In the genomic region with DNA sequence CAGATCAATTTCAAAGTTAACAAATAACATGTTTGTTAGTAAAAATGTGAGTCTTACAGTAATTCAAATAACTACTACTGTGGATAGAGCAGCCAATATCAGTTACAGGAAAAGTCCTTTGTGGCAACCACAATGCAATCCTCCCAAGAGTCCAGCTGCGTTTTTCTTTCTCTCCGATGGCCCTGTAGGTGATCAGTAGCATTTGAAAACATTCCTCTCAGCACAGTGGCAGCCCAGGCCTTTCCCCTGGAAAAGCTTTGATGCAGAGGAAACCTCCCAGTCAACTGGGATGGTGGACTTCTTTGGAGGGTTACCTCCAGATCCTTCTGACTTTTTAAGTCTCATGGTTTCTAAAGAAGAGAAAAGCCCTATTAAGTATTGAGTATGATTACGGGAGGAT, we compare ENCODE assay signal across 20 cellular contexts. TPM values are rescaled to one million over a fixed set of nuclear protein-coding genes. Genes with fewer than 3 reads are reported as not detected.
"Had no signal": no experiment of that assay in that cellular context is flagged by ENCODE, and none has a peak within 500 bp of the region (broad histone marks: within the 10 kb centered on the region; RNA-seq: fewer than 3 reads in every experiment).

No MANE protein-coding gene starts in this region.

- H3K9me3 Mint-ChIP-seq: dendritic cell treated with granulocyte-macrophage colony-stimulating factor and Interleukin-4, amounts not matched to agents 40 ng/mL and 50 ng/mL, for 4 days; effector memory CD8-positive, alpha-beta T cell; natural killer cell treated with Interleukin-12 subunit alpha and Interleukin-12 subunit beta and Interleukin-15 and Interleukin-18, amount 100 ng/mL, for 72 hours; type B pancreatic cell had no signal

- H3K4me3 Mint-ChIP-seq: dendritic cell treated with granulocyte-macrophage colony-stimulating factor and Interleukin-4, amounts not matched to agents 40 ng/mL and 50 ng/mL, for 4 days; effector memory CD8-positive, alpha-beta T cell; natural killer cell treated with Interleukin-12 subunit alpha and Interleukin-12 subunit beta and Interleukin-15 and Interleukin-18, amount 100 ng/mL, for 72 hours; type B pancreatic cell had no signal

- FAIRE-seq: pancreas, small intestine had no signal

- DNase-seq: effector memory CD8-positive, alpha-beta T cell; esophagus squamous epithelium; foreskin keratinocyte; left colon; left ventricle myocardium superior; mesenchymal stem cell; midbrain; occipital lobe; pancreas; right cardiac atrium; small intestine; stimulated activated CD4-positive, alpha-beta T cell treated with anti-CD3 and anti-CD28 coated beads, Interleukin-12 subunit alpha, Interleukin-12 subunit beta, amount 100 ng/mL, for 4 hours; stimulated activated naive CD4-positive, alpha-beta T cell; uterus had no signal

- H3K4me1 ChIP-seq: esophagus squamous epithelium, foreskin keratinocyte, pancreas, uterus had no signal

- H3K4me2 ChIP-seq: hepatocyte had no signal

- H3K4me3 ChIP-seq: esophagus squamous epithelium, hepatocyte, lung, pancreas, uterus had no signal

- H3K36me3 ChIP-seq: esophagus squamous epithelium, pancreas, uterus had no signal

- H3K27ac ChIP-seq: esophagus squamous epithelium, foreskin keratinocyte, hepatocyte, pancreas, uterus had no signal

- H3K27me3 ChIP-seq: uterus had no signal

- H3K36me3 Mint-ChIP-seq: natural killer cell treated with Interleukin-12 subunit alpha and Interleukin-12 subunit beta and Interleukin-15 and Interleukin-18, amount 100 ng/mL, for 72 hours; type B pancreatic cell had no signal

- H3K9me3 ChIP-seq: esophagus squamous epithelium, pancreas, uterus had no signal

- ATAC-seq: effector memory CD8-positive, alpha-beta T cell; foreskin keratinocyte; left colon; left ventricle myocardium superior; natural killer cell treated with Interleukin-12 subunit alpha and Interleukin-12 subunit beta and Interleukin-15 and Interleukin-18, amount 100 ng/mL, for 72 hours; pancreas; right cardiac atrium had no signal

- H3K27ac Mint-ChIP-seq: dendritic cell treated with granulocyte-macrophage colony-stimulating factor and Interleukin-4, amounts not matched to agents 40 ng/mL and 50 ng/mL, for 4 days; effector memory CD8-positive, alpha-beta T cell; natural killer cell treated with Interleukin-12 subunit alpha and Interleukin-12 subunit beta and Interleukin-15 and Interleukin-18, amount 100 ng/mL, for 72 hours; progenitor cell of endocrine pancreas; type B pancreatic cell had no signal

- H2AFZ ChIP-seq: hepatocyte had no signal

- H3K79me2 ChIP-seq: hepatocyte had no signal

RNA-seq across cellular contexts. Expression of a gene that starts 56.1 kb away (rescaled TPM):
- total RNA-seq: foreskin keratinocyte; hepatocyte; natural killer cell treated with Interleukin-12 subunit alpha and Interleukin-12 subunit beta and Interleukin-15 and Interleukin-18, amount 100 ng/mL, for 72 hours; occipital lobe; progenitor cell of endocrine pancreas had no signal
- polyA plus RNA-seq: foreskin keratinocyte, hepatocyte had no signal
